ENCODE assay signal across 17 cellular contexts in the genomic region with DNA sequence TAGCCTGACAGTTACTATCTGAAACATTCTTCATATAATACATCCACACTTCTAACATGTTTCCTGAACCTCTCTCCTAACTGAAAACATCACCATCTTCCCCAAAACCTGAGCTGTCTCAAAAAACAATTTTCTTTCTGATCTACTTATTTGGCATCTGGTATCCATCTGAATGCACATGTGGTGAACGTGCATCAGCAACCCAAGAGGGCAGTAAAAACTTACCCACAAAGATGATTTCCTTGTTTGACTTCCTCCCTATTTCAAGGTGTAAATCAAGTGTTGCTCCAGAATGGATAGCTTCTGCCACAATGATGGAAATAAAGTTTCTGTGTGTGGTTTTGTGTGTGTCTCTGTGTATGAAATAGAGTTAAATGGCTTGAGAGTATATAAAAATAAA.
"Had no signal": no experiment of that assay in that cellular context is flagged by ENCODE, and none has a peak within 500 bp of the region (broad histone marks: within the 10 kb centered on the region; RNA-seq: fewer than 3 reads in every experiment).

No MANE protein-coding gene starts in this region.

- H3K27me3 ChIP-seq: body of pancreas, gastroesophageal sphincter, heart left ventricle, left lung, sigmoid colon, stomach, testis had no signal

- DNase-seq: activated CD4-positive, alpha-beta T cell treated with anti-CD3 and anti-CD28 coated beads, Interleukin-2, amount 10 ng/mL, durations not matched to agents 7 days and 5 days; activated CD8-positive, alpha-beta T cell treated with anti-CD3 and anti-CD28 coated beads, Interleukin-2, amount 10 ng/mL, durations not matched to agents 7 days and 5 days; activated naive CD4-positive, alpha-beta T cell treated with Interleukin-2 at 50 U/mL for 16 hours; activated T-cell treated with anti-CD3 and anti-CD28 coated beads, Interleukin-2, amount 50 U/mL, for 24 hours; body of pancreas; effector memory CD8-positive, alpha-beta T cell; heart left ventricle; left lung; sigmoid colon; stimulated activated CD4-positive, alpha-beta T cell treated with anti-CD3 and anti-CD28 coated beads, Interleukin-4, amount 100 ng/mL, for 24 hours; stomach; testis had no signal

- H3K79me2 ChIP-seq: parathyroid adenoma had no signal

- ATAC-seq: activated CD4-positive, CD25-positive, alpha-beta regulatory T cell treated with anti-CD3 and anti-CD28 coated beads, Interleukin-2, amount 50 U/mL, for 24 hours; activated CD8-positive, alpha-beta T cell treated with anti-CD3 and anti-CD28 coated beads, Interleukin-2, amount 10 ng/mL, durations not matched to agents 7 days and 5 days; body of pancreas; effector memory CD8-positive, alpha-beta T cell; gastroesophageal sphincter; heart left ventricle; left lung; stimulated activated effector memory CD8-positive, alpha-beta T cell treated with anti-CD3 and anti-CD28 coated beads, Interleukin-12 subunit alpha, Interleukin-12 subunit beta, amount 100 ng/mL, for 72 hours had no signal

- H2AFZ ChIP-seq: parathyroid adenoma had no signal

- H3K27ac ChIP-seq: body of pancreas, epithelial cell of prostate, gastroesophageal sphincter, heart left ventricle, left lung, parathyroid adenoma, sigmoid colon, stomach, testis had no signal

- H3K4me3 ChIP-seq: body of pancreas, gastroesophageal sphincter, heart left ventricle, left lung, sigmoid colon, stomach, testis had no signal

- H3K36me3 ChIP-seq: gastroesophageal sphincter, heart left ventricle, left lung, sigmoid colon, stomach had no signal

- H3K4me1 ChIP-seq: body of pancreas, gastroesophageal sphincter, heart left ventricle, left lung, parathyroid adenoma, sigmoid colon, stomach had no signal

- H3K9me3 ChIP-seq: body of pancreas, gastroesophageal sphincter, heart left ventricle, sigmoid colon, stomach, testis had no signal
